In genomic region chrX:153266140-153266539, GRCh38 we compare ENCODE assay signal across 5 cellular contexts. TPM values are rescaled to one million over a fixed set of nuclear protein-coding genes. Genes with fewer than 3 reads are reported as not detected.
"Had no signal": no experiment of that assay in that cellular context is flagged by ENCODE, and none has a peak within 500 bp of the region (broad histone marks: within the 10 kb centered on the region; RNA-seq: fewer than 3 reads in every experiment).

No MANE protein-coding gene starts in this region.

RNA-seq across cellular contexts. Expression of gene PNMA6F, which starts 55.4 kb away (rescaled TPM):
- total RNA-seq: HepG2, HT-29, HT1080, IMR-90 had no signal
- polyA plus RNA-seq: HepG2, IgD-negative memory B cell, IMR-90 had no signal
